In genomic region chr10:110304394-110304779, GRCh38 we compare ENCODE assay signal across 8 cellular contexts. TPM values are rescaled to one million over a fixed set of nuclear protein-coding genes. Genes with fewer than 3 reads are reported as not detected.
DNase-seq lines count a peak whose midpoint lies in the region; ATAC-seq and TF ChIP-seq lines count a peak whose summit lies in the region.

No MANE protein-coding gene starts in this region.

- peak overlapping the region; percentile 99 for H3K4me2 ChIP-seq in neural progenitor cell

- peak overlapping the region; percentile 75 for H3K4me3 ChIP-seq in RWPE2 (ENCODE audit: severe bottlenecking)
- H3K4me3 ChIP-seq in esophagus (ENCODE audit: low read depth in 1 of 2, low read length in 2 of 2), result peak overlapping the region; percentile 89 to 93
- H3K4me3 ChIP-seq in neural progenitor cell, result peak overlapping the region; percentile 99

- H3K4me1 ChIP-seq in RWPE2 (ENCODE audit: insufficient read depth, poor library complexity, severe bottlenecking) (peaks cover 18% of the 10 kb centered on the region), esophagus (ENCODE audit: control insufficient read depth in 2 of 2, insufficient read depth in 2 of 2, low read length in 1 of 2) (no peaks in the 10 kb centered on the region), neural progenitor cell (peaks cover 9% of the 10 kb centered on the region)

- H3K36me3 Mint-ChIP-seq in activated CD4-positive, alpha-beta T cell treated with anti-CD3 and anti-CD28 coated beads, Interleukin-2, amount 10 ng/mL, durations not matched to agents 24 days and 14 days (ENCODE audit: low read depth), result peaks cover 37% of the 10 kb centered on the region
- H3K36me3 Mint-ChIP-seq in neural progenitor cell, result peaks cover 3% of the 10 kb centered on the region

- H3K9me3 ChIP-seq in RWPE2 (ENCODE audit: severe bottlenecking) (no peaks in the 10 kb centered on the region), esophagus (ENCODE audit: control insufficient read depth in 2 of 2, insufficient read depth in 1 of 2, low read depth in 1 of 2, low read length in 1 of 2) (no peaks in the 10 kb centered on the region), neural progenitor cell (ENCODE audit: low read depth) (no peaks in the 10 kb centered on the region)

- WGBS in esophagus, 2 donors, result 1% methylated on average over 30 to 42 of the region's 42 CpGs

- H3K9me3 Mint-ChIP-seq in activated CD4-positive, alpha-beta T cell treated with anti-CD3 and anti-CD28 coated beads, Interleukin-2, amount 10 ng/mL, durations not matched to agents 24 days and 14 days, result no peaks in the 10 kb centered on the region
- H3K9me3 Mint-ChIP-seq in neural progenitor cell, result no peaks in the 10 kb centered on the region

- no peak for TF ChIP-seq CTCF in RWPE2 (IDR thresholded peaks at IDR 0.05; ENCODE audit: poor library complexity, severe bottlenecking)
- no peak for TF ChIP-seq CTCF in neural progenitor cell (IDR thresholded peaks at IDR 0.05)

- peak overlapping the region; percentile 98 for H3K9ac ChIP-seq in neural progenitor cell

- H3K79me2 ChIP-seq in neural progenitor cell (ENCODE audit: low read depth), result peaks cover 53% of the 10 kb centered on the region

- peaks cover 39% of the 10 kb centered on the region for H3K4me1 Mint-ChIP-seq in activated CD4-positive, alpha-beta T cell treated with anti-CD3 and anti-CD28 coated beads, Interleukin-2, amount 10 ng/mL, durations not matched to agents 24 days and 14 days
- peaks cover 26% of the 10 kb centered on the region for H3K4me1 Mint-ChIP-seq in neural progenitor cell

- peaks cover 48% of the 10 kb centered on the region for H4K20me1 ChIP-seq in neural progenitor cell (ENCODE audit: low read depth)

- H3K27ac Mint-ChIP-seq in activated CD4-positive, alpha-beta T cell treated with anti-CD3 and anti-CD28 coated beads, Interleukin-2, amount 10 ng/mL, durations not matched to agents 24 days and 14 days, result peak overlapping the region; percentile 95
- peak overlapping the region; percentile 96 for H3K27ac Mint-ChIP-seq in neural progenitor cell

- H3K27ac ChIP-seq in RWPE2 (ENCODE audit: poor library complexity, severe bottlenecking), result peak overlapping the region; percentile 87
- H3K27ac ChIP-seq in esophagus (ENCODE audit: low read depth in 2 of 2, low read length in 1 of 2), result peak overlapping the region; percentile 93
- peak overlapping the region; percentile 93 for H3K27ac ChIP-seq in neural progenitor cell

- intact Hi-C loops in activated CD4-positive, alpha-beta T cell treated with anti-CD3 and anti-CD28 coated beads, Interleukin-2, amount 10 ng/mL, durations not matched to agents 24 days and 14 days (cut with micrococcal nuclease), result loop anchor here (1.0 to 2.0 kb wide), 2 partner anchors 78 to 614 kb away; no protein-coding TSS in a partner anchor

- peak overlapping the region; percentile 97 for H3K4me3 Mint-ChIP-seq in activated CD4-positive, alpha-beta T cell treated with anti-CD3 and anti-CD28 coated beads, Interleukin-2, amount 10 ng/mL, durations not matched to agents 24 days and 14 days
- H3K4me3 Mint-ChIP-seq in neural progenitor cell, result peak overlapping the region; percentile 95

- H3K36me3 ChIP-seq in RWPE2 (ENCODE audit: low read depth) (peaks cover 45% of the 10 kb centered on the region), esophagus (ENCODE audit: control insufficient read depth in 2 of 2, insufficient read depth in 2 of 2, low read length in 1 of 2) (peaks cover 0 to 4% of the 10 kb centered on the region in 2 donors), neural progenitor cell (peaks cover 23% of the 10 kb centered on the region)

- no peak for DNase-seq in activated CD4-positive, alpha-beta T cell treated with anti-CD3 and anti-CD28 coated beads, Interleukin-2, amount 10 ng/mL, durations not matched to agents 24 days and 14 days
- DNase-seq in activated CD4-positive, alpha-beta T cell treated with anti-CD3 and anti-CD28 coated beads for 1 hour, result no peak
- DNase-seq in RWPE2 (ENCODE audit: low spot score) (no peak), neural progenitor cell (ENCODE audit: low spot score) (peak; percentile 80), epidermal melanocyte (ENCODE audit: insufficient read length, low spot score) (no peak), HuH-7 (ENCODE audit: low spot score) (no peak)

- H2AFZ ChIP-seq in neural progenitor cell (replicated peaks), result no peak overlapping the region

- peak; percentile 44 for ATAC-seq in HG02798 (IDR thresholded peaks at IDR 0.05; ENCODE audit: poor library complexity, unreplicated experiment)
- peak; percentile 65 for ATAC-seq in RWPE2 (ENCODE audit: low read depth)

- H3K27me3 Mint-ChIP-seq in activated CD4-positive, alpha-beta T cell treated with anti-CD3 and anti-CD28 coated beads, Interleukin-2, amount 10 ng/mL, durations not matched to agents 24 days and 14 days, result no peaks in the 10 kb centered on the region
- H3K27me3 Mint-ChIP-seq in neural progenitor cell (ENCODE audit: insufficient read depth, low read depth), result peaks cover 2% of the 10 kb centered on the region

- H3K27me3 ChIP-seq in RWPE2 (ENCODE audit: insufficient read depth, poor library complexity, severe bottlenecking) (no peaks in the 10 kb centered on the region), esophagus (ENCODE audit: control insufficient read depth in 1 of 2, insufficient read depth in 2 of 2, low read length in 2 of 2) (no peaks in the 10 kb centered on the region), neural progenitor cell (no peaks in the 10 kb centered on the region)

- H3F3A ChIP-seq in neural progenitor cell (ENCODE audit: low read depth), result peaks cover 11% of the 10 kb centered on the region

RNA-seq across cellular contexts. Expression of gene SMNDC1, which starts 0.3 kb away (rescaled TPM):
- 46.2 TPM in 2 replicates for total RNA-seq in activated CD4-positive, alpha-beta T cell treated with anti-CD3 and anti-CD28 coated beads, Interleukin-2, amount 10 ng/mL, durations not matched to agents 24 days and 14 days
- 10 to 100 TPM in 1 of 2 donors, 1 to 10 TPM in 1; 7.8 to 11.1 TPM for polyA plus RNA-seq in esophagus
- 11.7 and 18.1 TPM in 2 replicates for total RNA-seq in neural progenitor cell (ENCODE audit: low replicate concordance)
